In genomic region chr15:98734472-98735284, GRCh38 we compare ENCODE assay signal across 12 cellular contexts.
DNase-seq lines count a peak whose midpoint lies in the region; TF ChIP-seq lines count a peak whose summit lies in the region.
"Had no signal": no experiment of that assay in that cellular context is flagged by ENCODE, and none has a peak within 500 bp of the region (broad histone marks: within the 10 kb centered on the region; RNA-seq: fewer than 3 reads in every experiment).

No MANE protein-coding gene starts in this region.

- peaks cover 25% of the 10 kb centered on the region for H3K4me1 ChIP-seq in Caco-2
- H3K4me1 ChIP-seq in muscle layer of duodenum (ENCODE audit: control insufficient read depth in 1 of 2, insufficient read depth in 2 of 2, low read length in 2 of 2) = peaks cover 20 to 36% of the 10 kb centered on the region in 2 donors

- H3K27me3 ChIP-seq in Caco-2 (replicated peaks; ENCODE audit: control insufficient read depth, insufficient read depth, low read length) (no peaks in the 10 kb centered on the region), muscle layer of duodenum (ENCODE audit: low read depth, low read length) (no peaks in the 10 kb centered on the region)
- H3K27me3 ChIP-seq: gastrocnemius medialis had no signal

- no peaks in the 10 kb centered on the region for H3K9me3 Mint-ChIP-seq in Caco-2 (ENCODE audit: unreplicated experiment)

- no peak overlapping the region for H3K4me3 ChIP-seq in Caco-2 (ENCODE audit: low read depth, low read length)
- peak overlapping the region; percentile 9 for H3K4me3 ChIP-seq in coronary artery
- peak overlapping the region; percentile 11 to 34 for H3K4me3 ChIP-seq in muscle layer of duodenum (ENCODE audit: low read depth in 1 of 2, low read length in 2 of 2)
- H3K4me3 ChIP-seq: gastrocnemius medialis had no signal

- intact Hi-C loops in Caco-2 (cut with micrococcal nuclease; ENCODE audit: unreplicated experiment) = loop anchor here (1.0 kb wide), 1 partner anchor 10 kb away; no protein-coding TSS in a partner anchor

- no peak overlapping the region for H3K4me3 Mint-ChIP-seq in Caco-2 (ENCODE audit: unreplicated experiment)

- peak overlapping the region; percentile 33 for H3K27ac Mint-ChIP-seq in Caco-2 (ENCODE audit: unreplicated experiment)

- H3K36me3 ChIP-seq in Caco-2 (ENCODE audit: control insufficient read depth, insufficient read depth, low read length) (no peaks in the 10 kb centered on the region), muscle layer of duodenum (ENCODE audit: control insufficient read depth in 1 of 2, insufficient read depth in 2 of 2, low read length in 2 of 2) (no peaks in the 10 kb centered on the region)
- H3K36me3 ChIP-seq: gastrocnemius medialis had no signal

- CTCF ChIA-PET in Caco-2 (lab: Charles Lee) = no interaction called here

- BruUV-seq in Caco-2 (replicated peaks; lab: Mats Ljungman, UMichigan) = no TSS peak

- H3K4me1 Mint-ChIP-seq in Caco-2 (ENCODE audit: low read depth, unreplicated experiment) = peaks cover 25% of the 10 kb centered on the region

- DNase-seq in Caco-2 (peak; percentile 46 to 57), MV-4-11 (lab: John Stamatoyannopoulos, UW) (peak; percentile 73), coronary artery (ENCODE audit: low spot score) (no peak), GM19238 (ENCODE audit: insufficient read length, low spot score) (no peak), dermis blood vessel endothelial cell (no peak)
- DNase-seq in activated effector memory CD4-positive, alpha-beta T cell treated with Interleukin-2 at 50 U/mL for 16 hours = no peak
- no peak for DNase-seq in activated CD4-positive, CD25-positive, alpha-beta regulatory T cell (lab: John Stamatoyannopoulos, UW)
- DNase-seq: activated naive CD4-positive, alpha-beta T cell treated with Interleukin-2 at 50 U/mL for 16 hours; gastrocnemius medialis; NCI-H187 treated with DMSO at 0.1 percent for 48 hours; T-helper 9 cell had no signal

- no peaks in the 10 kb centered on the region for H3K27me3 Mint-ChIP-seq in Caco-2 (ENCODE audit: insufficient read depth, unreplicated experiment)

- TF ChIP-seq CTCF in Caco-2 (IDR thresholded peaks at IDR 0.05; ENCODE audit: insufficient read depth in 1 of 2, low read depth in 1 of 2, low read length in 1 of 2, severe bottlenecking in 1 of 2, unreplicated experiment in 1 of 2) = no peak
- TF ChIP-seq CTCF in coronary artery (IDR thresholded peaks at IDR 0.05) = no peak

- H3K27ac ChIP-seq in coronary artery (peak overlapping the region; percentile 12 to 62), muscle layer of duodenum (ENCODE audit: low read length) (peak overlapping the region; percentile 40)

- no peaks in the 10 kb centered on the region for H3K36me3 Mint-ChIP-seq in Caco-2 (ENCODE audit: insufficient read depth, unreplicated experiment)

- POLR2A ChIA-PET in Caco-2 (lab: Charles Lee) = no interaction called here

- H3K9me3 ChIP-seq in Caco-2 (peaks cover 7% of the 10 kb centered on the region; the same call in 1 of the 2 replicates), muscle layer of duodenum (ENCODE audit: control insufficient read depth in 1 of 2, low read length in 2 of 2) (no peaks in the 10 kb centered on the region)
- H3K9me3 ChIP-seq: gastrocnemius medialis had no signal

Comparison
In these comparisons a context has a peak if more than half of its experiments do, and no peak if none do; other contexts are left out.
1. DNase-seq: peak in Caco-2 (2 of 2) and MV-4-11 (single experiment); none in coronary artery (single experiment), activated effector memory CD4-positive, alpha-beta T cell treated with Interleukin-2 at 50 U/mL for 16 hours (single experiment), GM19238 (single experiment), activated CD4-positive, CD25-positive, alpha-beta regulatory T cell (0 of 4) and dermis blood vessel endothelial cell (single experiment).